17 cellular contexts compared by ENCODE assay signal in genomic region chr6:167142433-167142761, GRCh38. TPM values are rescaled to one million over a fixed set of nuclear protein-coding genes. Genes with fewer than 3 reads are reported as not detected.
DNase-seq lines count a peak whose midpoint lies in the region; ATAC-seq, FAIRE-seq and TF ChIP-seq lines count a peak whose summit lies in the region.
"Had no signal": no experiment of that assay in that cellular context is flagged by ENCODE, and none has a peak within 500 bp of the region (broad histone marks: within the 10 kb centered on the region; RNA-seq: fewer than 3 reads in every experiment).

No MANE protein-coding gene starts in this region.

- H3K27me3 Mint-ChIP-seq in memory B cell = no peaks in the 10 kb centered on the region
- H3K27me3 Mint-ChIP-seq in activated T-cell treated with anti-CD3 and anti-CD28 coated beads, Interleukin-2, amount 50 U/mL, for 4 hours (ENCODE audit: low read depth) = peaks cover 6% of the 10 kb centered on the region

- H3K4me3 Mint-ChIP-seq in memory B cell = no peak overlapping the region
- no peak overlapping the region for H3K4me3 Mint-ChIP-seq in activated T-cell treated with anti-CD3 and anti-CD28 coated beads, Interleukin-2, amount 50 U/mL, for 4 hours

- WGBS in HepG2 (ENCODE audit: low lambda C conversion rate) = 2% methylated on average over 4 of the region's 4 CpGs
- WGBS in right lobe of liver (ENCODE audit: insufficient coverage, low coverage, low lambda C conversion rate, missing lambda C conversion rate) = 18% methylated on average over 4 of the region's 4 CpGs

- peak overlapping the region; percentile 79 for H3K27ac Mint-ChIP-seq in memory B cell

- H3K79me2 ChIP-seq in HepG2 (ENCODE audit: insufficient read depth, low read length) = no peaks in the 10 kb centered on the region
- no peaks in the 10 kb centered on the region for H3K79me2 ChIP-seq in PC-9 (ENCODE audit: low read depth)

- in situ Hi-C loops in HepG2 (cut with HindIII; ENCODE audit: extremely low pct_ligation_motif_present, low pct_unique_long_range_greater_than_20kb) = loop anchor here (5.0 to 25.0 kb wide), 2 partner anchors 130 to 365 kb away; no protein-coding TSS in a partner anchor

- no peaks in the 10 kb centered on the region for H4K20me1 ChIP-seq in HepG2 (ENCODE audit: insufficient read depth, low read length)
- H4K20me1 ChIP-seq in PC-9 (ENCODE audit: insufficient read depth) = no peaks in the 10 kb centered on the region
- H4K20me1 ChIP-seq: BLaER1 had no signal

- no peak for TF ChIP-seq RAD21 in HepG2 (CRISPR knock-in tag; IDR thresholded peaks at IDR 0.05)

- peaks cover 36% of the 10 kb centered on the region for H3K4me1 Mint-ChIP-seq in memory B cell
- peaks cover 28% of the 10 kb centered on the region for H3K4me1 Mint-ChIP-seq in activated T-cell treated with anti-CD3 and anti-CD28 coated beads, Interleukin-2, amount 50 U/mL, for 4 hours (ENCODE audit: low read depth)

- no peaks in the 10 kb centered on the region for H3K9me3 Mint-ChIP-seq in memory B cell
- H3K9me3 Mint-ChIP-seq in activated T-cell treated with anti-CD3 and anti-CD28 coated beads, Interleukin-2, amount 50 U/mL, for 4 hours = no peaks in the 10 kb centered on the region

- BruUV-seq in HepG2 (replicated peaks; lab: Mats Ljungman, UMichigan) (no TSS peak), PC-9 (replicated peaks; lab: Mats Ljungman, UMichigan) (no TSS peak)

- peak overlapping the region; percentile 75; the same call in 1 of the 2 replicates for H3K4me2 ChIP-seq in HepG2 (ENCODE audit: low read depth, low read length)
- H3K4me2 ChIP-seq in PC-9 = no peak overlapping the region
- H3K4me2 ChIP-seq: BLaER1 had no signal

- peaks cover 7% of the 10 kb centered on the region for H3K36me3 Mint-ChIP-seq in memory B cell
- H3K36me3 Mint-ChIP-seq in activated T-cell treated with anti-CD3 and anti-CD28 coated beads, Interleukin-2, amount 50 U/mL, for 4 hours (ENCODE audit: insufficient read depth) = no peaks in the 10 kb centered on the region

- intact Hi-C loops in HepG2 (cut with micrococcal nuclease; ENCODE audit: unreplicated experiment) (loop anchor here (1.0 to 5.0 kb wide), 5 partner anchors 40 to 356 kb away; no protein-coding TSS in a partner anchor), right lobe of liver (cut with DNase I) (loop anchor here (10.0 kb wide), 2 partner anchors 358 to 368 kb away; no protein-coding TSS in a partner anchor), PC-9 (cut with micrococcal nuclease; ENCODE audit: unreplicated experiment) (loop anchor here (2.0 kb wide), 1 partner anchor 368 kb away; no protein-coding TSS in a partner anchor)

- FAIRE-seq in HepG2 (lab: Jason Lieb, UNC) (no peak), D721Med (lab: Jason Lieb, UNC) (no peak)

- ATAC-seq in HepG2 (no peak), right lobe of liver (no peak), memory B cell (ENCODE audit: low read depth) (no peak), HG03432 (IDR thresholded peaks at IDR 0.05; ENCODE audit: unreplicated experiment) (no peak)
- no peak for ATAC-seq in activated T-cell treated with anti-CD3 and anti-CD28 coated beads, Interleukin-2, amount 50 U/mL, for 4 hours

- H3K4me3 ChIP-seq in HepG2 (replicated peaks in 1 of 3; ENCODE audit: insufficient read depth in 1 of 3, low read depth in 2 of 3, low read length in 3 of 3) = no peak overlapping the region
- no peak overlapping the region for H3K4me3 ChIP-seq in right lobe of liver
- no peak overlapping the region for H3K4me3 ChIP-seq in PC-9
- H3K4me3 ChIP-seq: BLaER1 had no signal

- H3F3A ChIP-seq in PC-9 (ENCODE audit: insufficient read depth, low read depth) = no peaks in the 10 kb centered on the region

- TF ChIP-seq EP300 in HepG2 (IDR thresholded peaks at IDR 0.05; ENCODE audit: low read depth in 2 of 2, low read length in 2 of 2) (no peak), HepG2 (CRISPR knock-in tag; IDR thresholded peaks at IDR 0.05; ENCODE audit: borderline replicate concordance) (no peak)

- TF ChIP-seq POLR2A in HepG2 (IDR thresholded peaks at IDR 0.05; ENCODE audit: insufficient read depth in 1 of 2, low read depth in 2 of 2, low read length in 2 of 2) = no peak
- TF ChIP-seq POLR2A in right lobe of liver (IDR thresholded peaks at IDR 0.05) = no peak

- H3K9me2 ChIP-seq in PC-9 (ENCODE audit: insufficient read depth) = no peaks in the 10 kb centered on the region

- peaks cover 9 to 46% of the 10 kb centered on the region in 2 experiments; a peak in 4 of 5 replicates for H3K27me3 ChIP-seq in HepG2 (ENCODE audit: control insufficient read depth in 1 of 2, insufficient read depth in 2 of 2, low read length in 2 of 2)
- no peaks in the 10 kb centered on the region for H3K27me3 ChIP-seq in right lobe of liver
- H3K27me3 ChIP-seq in PC-9 (ENCODE audit: insufficient read depth, low read depth) = peaks cover 88% of the 10 kb centered on the region

- H2AFZ ChIP-seq in HepG2 (ENCODE audit: low read length) (no peak overlapping the region), PC-9 (no peak overlapping the region)

- H3K9ac ChIP-seq in HepG2 (ENCODE audit: insufficient read depth, low read depth, low read length) = no peak overlapping the region
- H3K9ac ChIP-seq: BLaER1 had no signal

- H3K27ac ChIP-seq in HepG2 (ENCODE audit: extremely low read length, insufficient read depth, low read length) = no peak overlapping the region
- H3K27ac ChIP-seq in right lobe of liver = no peak overlapping the region
- no peak overlapping the region for H3K27ac ChIP-seq in PC-9
- H3K27ac ChIP-seq: BLaER1 had no signal

- no peaks in the 10 kb centered on the region for H3K9me3 ChIP-seq in HepG2 (ENCODE audit: low read length)
- H3K9me3 ChIP-seq in right lobe of liver = no peaks in the 10 kb centered on the region
- no peaks in the 10 kb centered on the region for H3K9me3 ChIP-seq in PC-9 (ENCODE audit: insufficient read depth, low read depth)

- POLR2A ChIA-PET in HepG2 (lab: Yijun Ruan, JAX) (interaction anchor here (2.3 to 3.1 kb wide), 3 partner anchors 19 to 143 kb away, joined by 15 to 33 read pairs (median 18); partner anchors contain the start of genes CCR6 and CEP43), PC-9 (lab: Charles Lee; ENCODE audit: unreplicated experiment) (no interaction called here)

- TF ChIP-seq CTCF in HepG2 (CRISPR knock-in tag; IDR thresholded peaks at IDR 0.05) (no peak), right lobe of liver (IDR thresholded peaks at IDR 0.05) (no peak), PC-9 (conservative IDR thresholded peaks at IDR 0.05) (0 out of 2 replicates have a peak, but pooled peaks have one; percentile 11), D721Med (IDR thresholded peaks at IDR 0.05; ENCODE audit: insufficient read depth, missing control alignments) (no peak)

- peaks cover 1 to 4% of the 10 kb centered on the region in 2 experiments; a peak in 3 of 5 replicates for H3K36me3 ChIP-seq in HepG2 (replicated peaks in 1 of 2; ENCODE audit: control insufficient read depth in 1 of 2, insufficient read depth in 2 of 2, low read length in 2 of 2)
- H3K36me3 ChIP-seq in right lobe of liver = no peaks in the 10 kb centered on the region
- no peaks in the 10 kb centered on the region for H3K36me3 ChIP-seq in PC-9 (ENCODE audit: low read depth)
- H3K36me3 ChIP-seq: BLaER1 had no signal

- peaks cover 37% of the 10 kb centered on the region for H3K4me1 ChIP-seq in HepG2 (ENCODE audit: insufficient read depth, low read length)
- H3K4me1 ChIP-seq in right lobe of liver = peaks cover 0 to 4% (median 0%) of the 10 kb centered on the region in 4 donors
- H3K4me1 ChIP-seq in PC-9 (replicated peaks; ENCODE audit: insufficient read depth) = no peaks in the 10 kb centered on the region

- DNase-seq in HepG2 (ENCODE audit: low spot score) (no peak), right lobe of liver (no peak), PC-9 (no peak), memory B cell (ENCODE audit: low spot score in 2 of 2) (no peak), cerebellar cortex (ENCODE audit: low spot score) (no peak), D721Med (ENCODE audit: insufficient read length, low spot score) (no peak)
- DNase-seq in activated T-cell treated with anti-CD3 and anti-CD28 coated beads, Interleukin-2, amount 50 U/mL, for 4 hours = no peak
- DNase-seq: IMR-90, NCI-H1436, NCI-H446 treated with DMSO at 0.1 percent for 48 hours had no signal

- CTCF ChIA-PET in HepG2 (lab: Yijun Ruan, JAX; ENCODE audit: low intra/inter-chr PET ratio, low total read pairs) = interaction anchor here (1.0 to 3.6 kb wide), 6 partner anchors 22 to 368 kb away, joined by 3 to 28 read pairs (median 10); no protein-coding TSS in a partner anchor
- CTCF ChIA-PET in PC-9 (lab: Charles Lee) = no interaction called here

RNA-seq across cellular contexts. Expression of gene GPR31, which starts 15.4 kb away (rescaled TPM):
- total RNA-seq in HepG2 (2016; rRNA removed; fragmentation: Illumina TruSeq; extraction: Trizol) (not detected in 2 replicates), right lobe of liver (not detected), PC-9 (2021) (not detected in 2 replicates)
- total RNA-seq in HepG2 (2016; cell fraction: cytosol; rRNA removed; fragmentation: Illumina TruSeq; extraction: Trizol; ENCODE audit: low read depth) = not detected in 2 replicates
- total RNA-seq in HepG2 (2016; cell fraction: insoluble cytoplasmic fraction; rRNA removed; fragmentation: Illumina TruSeq; extraction: Trizol) = not detected in 2 replicates
- not detected in 2 replicates for total RNA-seq in HepG2 (2016; cell fraction: membrane; rRNA removed; fragmentation: Illumina TruSeq; extraction: Trizol)
- total RNA-seq in HepG2 (2016; cell fraction: nucleus; rRNA removed; fragmentation: Illumina TruSeq; extraction: Trizol) = not detected in 2 replicates
- not detected in 2 replicates for polyA plus RNA-seq in HepG2 (2011; rRNA removed)
- not detected in 2 replicates for polyA plus RNA-seq in HepG2 (2011; cell fraction: cytosol; rRNA removed)
- not detected in 2 replicates for polyA plus RNA-seq in HepG2 (2011; cell fraction: nucleus; rRNA removed)
- polyA plus RNA-seq in HepG2 (2012) = not detected in 2 replicates
- polyA plus RNA-seq in HepG2 (2016; cell fraction: cytosol; fragmentation: Illumina TruSeq; extraction: Trizol; ENCODE audit: low read depth) = not detected in 2 replicates
- not detected in 2 replicates for polyA plus RNA-seq in HepG2 (2016; cell fraction: insoluble cytoplasmic fraction; fragmentation: Illumina TruSeq; extraction: Trizol; ENCODE audit: low read depth)
- polyA plus RNA-seq in HepG2 (2016; cell fraction: membrane; fragmentation: Illumina TruSeq; extraction: Trizol; ENCODE audit: low read depth) = not detected in 2 replicates
- not detected in 2 replicates for polyA plus RNA-seq in HepG2 (2016; cell fraction: nucleus; fragmentation: Illumina TruSeq; extraction: Trizol; ENCODE audit: insufficient read depth, low read depth)
- not detected in 2 replicates for polyA minus RNA-seq in HepG2 (2011; rRNA and poly(A)+ RNA removed; ENCODE audit: low replicate concordance)
- polyA minus RNA-seq in HepG2 (2011; cell fraction: cytosol; rRNA and poly(A)+ RNA removed) = not detected in 2 replicates
- polyA minus RNA-seq in HepG2 (2011; cell fraction: nucleus; rRNA and poly(A)+ RNA removed) = not detected in 2 replicates
- total RNA-seq in activated T-cell treated with anti-CD3 and anti-CD28 coated beads, Interleukin-2, amount 50 U/mL, for 4 hours = not detected
- total RNA-seq: A172, H7, HT-29, IMR-90, LHCN-M2, SK-MEL-5 had no signal
- polyA plus RNA-seq: IMR-90 had no signal

RNA-seq across cellular contexts. Expression of gene CCR6, which starts 19.5 kb away (rescaled TPM):
- total RNA-seq in HepG2 (2016; rRNA removed; fragmentation: Illumina TruSeq; extraction: Trizol) = 4.2 and 4.5 TPM in 2 replicates
- 0.10 TPM in 1 of 2 replicates, not detected in the other for total RNA-seq in HepG2 (2016; cell fraction: cytosol; rRNA removed; fragmentation: Illumina TruSeq; extraction: Trizol; ENCODE audit: low read depth)
- 4.0 and 4.5 TPM in 2 replicates for total RNA-seq in HepG2 (2016; cell fraction: insoluble cytoplasmic fraction; rRNA removed; fragmentation: Illumina TruSeq; extraction: Trizol)
- 1.2 and 1.3 TPM in 2 replicates for total RNA-seq in HepG2 (2016; cell fraction: membrane; rRNA removed; fragmentation: Illumina TruSeq; extraction: Trizol)
- 0.56 and 1.4 TPM in 2 replicates for total RNA-seq in HepG2 (2016; cell fraction: nucleus; rRNA removed; fragmentation: Illumina TruSeq; extraction: Trizol)
- 8.7 and 11.3 TPM in 2 replicates for polyA plus RNA-seq in HepG2 (2011; rRNA removed)
- 11.0 and 18.6 TPM in 2 replicates for polyA plus RNA-seq in HepG2 (2011; cell fraction: cytosol; rRNA removed)
- polyA plus RNA-seq in HepG2 (2011; cell fraction: nucleus; rRNA removed) = 3.2 and 3.5 TPM in 2 replicates
- 9.4 and 18.5 TPM in 2 replicates for polyA plus RNA-seq in HepG2 (2012)
- polyA plus RNA-seq in HepG2 (2016; cell fraction: cytosol; fragmentation: Illumina TruSeq; extraction: Trizol; ENCODE audit: low read depth) = 0.07 and 0.20 TPM in 2 replicates
- polyA plus RNA-seq in HepG2 (2016; cell fraction: insoluble cytoplasmic fraction; fragmentation: Illumina TruSeq; extraction: Trizol; ENCODE audit: low read depth) = 2.7 and 3.0 TPM in 2 replicates
- 0.43 and 0.55 TPM in 2 replicates for polyA plus RNA-seq in HepG2 (2016; cell fraction: membrane; fragmentation: Illumina TruSeq; extraction: Trizol; ENCODE audit: low read depth)
- polyA plus RNA-seq in HepG2 (2016; cell fraction: nucleus; fragmentation: Illumina TruSeq; extraction: Trizol; ENCODE audit: insufficient read depth, low read depth) = 1.1 and 2.3 TPM in 2 replicates
- polyA minus RNA-seq in HepG2 (2011; rRNA and poly(A)+ RNA removed; ENCODE audit: low replicate concordance) = 31.5 TPM in 1 of 2 replicates, not detected in the other
- polyA minus RNA-seq in HepG2 (2011; cell fraction: cytosol; rRNA and poly(A)+ RNA removed) = 9.9 and 14.7 TPM in 2 replicates
- polyA minus RNA-seq in HepG2 (2011; cell fraction: nucleus; rRNA and poly(A)+ RNA removed) = 0.77 and 1.4 TPM in 2 replicates
- under 1 TPM in 3 of 6 experiments, not detected in 3; 0.06 to 0.58 (median 0.12) TPM for total RNA-seq in right lobe of liver
- total RNA-seq in PC-9 (2021) = not detected in 2 replicates
- total RNA-seq in activated T-cell treated with anti-CD3 and anti-CD28 coated beads, Interleukin-2, amount 50 U/mL, for 4 hours = 1 to 10 TPM; 1.7 to 8.8 (median 5.1) TPM
- total RNA-seq: A172, H7, IMR-90, LHCN-M2, SK-MEL-5 had no signal
- polyA plus RNA-seq: IMR-90 had no signal
